8 cellular contexts compared by ENCODE assay signal in the genomic region with DNA sequence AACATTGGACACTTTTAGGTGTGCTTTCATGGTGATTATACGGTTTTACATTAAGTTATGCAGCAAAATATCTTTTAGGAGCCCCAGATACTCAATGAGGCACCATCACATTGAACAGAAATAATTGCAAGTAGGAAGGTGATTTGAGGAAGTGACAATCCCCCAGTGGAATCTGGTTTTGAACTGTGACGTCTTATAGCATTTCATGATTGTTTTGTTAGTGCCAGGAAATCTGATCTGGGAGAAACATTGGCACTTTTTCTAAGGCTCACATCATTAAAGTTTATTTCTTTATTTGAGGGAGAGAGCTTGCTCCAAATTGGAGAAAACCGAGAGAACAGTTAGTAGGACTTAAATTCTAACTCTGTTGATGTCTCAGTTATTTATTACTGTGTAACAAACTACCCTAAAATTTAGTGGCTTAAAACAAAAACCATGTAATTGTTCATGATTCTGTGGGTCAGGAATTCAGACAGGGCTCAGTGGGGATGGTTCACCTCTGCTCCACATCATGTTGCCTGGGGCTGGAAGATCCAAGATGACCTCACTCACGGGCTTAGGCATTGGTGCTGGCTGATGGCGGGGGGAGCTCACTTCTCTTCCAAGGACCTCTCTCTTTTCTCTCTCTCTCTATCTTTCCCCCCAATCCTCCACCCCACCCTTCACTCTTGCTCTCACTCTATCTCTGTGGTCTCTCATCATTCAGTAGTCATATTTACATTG.
DNase-seq lines count a peak whose midpoint lies in the region; ATAC-seq and TF ChIP-seq lines count a peak whose summit lies in the region.

No MANE protein-coding gene starts in this region.

- no peaks in the 10 kb centered on the region for H3K27me3 ChIP-seq in heart right ventricle

- no peak overlapping the region for H3K4me3 ChIP-seq in heart right ventricle

- H3K4me1 ChIP-seq in heart right ventricle, result peaks cover 0 to 47% (median 24%) of the 10 kb centered on the region in 9 donors

- H3K4me1 Mint-ChIP-seq in memory B cell, result peaks cover 18% of the 10 kb centered on the region

- no peaks in the 10 kb centered on the region for H3K9me3 ChIP-seq in heart right ventricle

- no peaks in the 10 kb centered on the region for H3K36me3 Mint-ChIP-seq in memory B cell

- H3K36me3 ChIP-seq in heart right ventricle, result peaks cover 0 to 5% (median 0%) of the 10 kb centered on the region in 9 donors

- no peaks in the 10 kb centered on the region for H3K27me3 Mint-ChIP-seq in memory B cell

- peak overlapping the region in 9 of 10 donors; percentile 56 to 85 (median 72) for H3K27ac ChIP-seq in heart right ventricle

- intact Hi-C loops in heart right ventricle (cut with DNase I), result loop anchor here in 2 of 10 donors (5.0 kb wide), 1 partner anchor 149 kb away; a partner anchor contains a TSS
- intact Hi-C loops in Right ventricle myocardium inferior (cut with DNase I), result loop anchor here (5.0 kb wide), 1 partner anchor 149 kb away; a partner anchor contains a TSS

- peak overlapping the region; percentile 82 for H3K27ac Mint-ChIP-seq in memory B cell

- peaks cover 3% of the 10 kb centered on the region for H3K9me3 Mint-ChIP-seq in memory B cell

- TF ChIP-seq CTCF in heart right ventricle (IDR thresholded peaks at IDR 0.05), result no peak

- WGBS in heart right ventricle, 2 donors, result 63 to 70% methylated on average over 5 of the region's 5 CpGs

- DNase-seq in heart right ventricle, result no peak
- DNase-seq in Right ventricle myocardium inferior (ENCODE audit: missing footprints), result no peak
- DNase-seq in dermis blood vessel endothelial cell, result peak; percentile 95
- peak in 1 of 2 donors; percentile 21 for DNase-seq in memory B cell (ENCODE audit: low spot score in 2 of 2)
- DNase-seq in KG1 (lab: John Stamatoyannopoulos, UW), result no peak
- no peak for DNase-seq in amniotic stem cell (lab: John Stamatoyannopoulos, UW)
- no peak for DNase-seq in HT-29 (ENCODE audit: low spot score)

- peak in 7 of 8 donors; percentile 43 to 76 (median 70) for ATAC-seq in heart right ventricle
- ATAC-seq in Right ventricle myocardium inferior, result no peak
- ATAC-seq in memory B cell (ENCODE audit: low read depth), result peak; percentile 96
- no peak for ATAC-seq in GM19023 (IDR thresholded peaks at IDR 0.05; ENCODE audit: unreplicated experiment)

- no peak overlapping the region for H3K4me3 Mint-ChIP-seq in memory B cell

Comparison
In these comparisons a context has a peak if more than half of its experiments do, and no peak if none do; other contexts are left out.
1. ATAC-seq: peak in heart right ventricle (7 of 8) and memory B cell (single experiment); none in Right ventricle myocardium inferior (single experiment) and GM19023 (single experiment).